ENCODE assay signal across 8 cellular contexts in genomic region chr3:50272911-50273688, GRCh38. TPM values are rescaled to one million over a fixed set of nuclear protein-coding genes. Genes with fewer than 3 reads are reported as not detected.
A peak's percentile ranks its signal among the peaks of the same experiment; 100 is the strongest.
DNase-seq lines count a peak whose midpoint lies in the region; ATAC-seq and TF ChIP-seq lines count a peak whose summit lies in the region.

No MANE protein-coding gene starts in this region.

- peak overlapping the region; percentile 73 for H3K27ac ChIP-seq in 22Rv1

- H3K36me3 Mint-ChIP-seq in activated CD4-positive, alpha-beta T cell treated with anti-CD3 and anti-CD28 coated beads for 36 hours (ENCODE audit: low read depth) = no peaks in the 10 kb centered on the region

- peaks cover 37% of the 10 kb centered on the region for H3K27me3 Mint-ChIP-seq in activated CD4-positive, alpha-beta T cell treated with anti-CD3 and anti-CD28 coated beads for 36 hours

- DNase-seq in NCI-H226 = peak; percentile 18
- peak; percentile 96 for DNase-seq in activated CD4-positive, alpha-beta T cell treated with anti-CD3 and anti-CD28 coated beads for 36 hours
- DNase-seq in choroid plexus epithelial cell (ENCODE audit: low read depth) = peak; percentile 72
- peak; percentile 93 for DNase-seq in left kidney (ENCODE audit: low read depth, low spot score)
- DNase-seq in stimulated activated CD4-positive, alpha-beta T cell treated with anti-CD3 and anti-CD28 coated beads, Interleukin-1b, Interleukin-23, amount 100 ng/mL, for 48 hours = peak; percentile 89

- peaks cover 25% of the 10 kb centered on the region for H3K4me1 Mint-ChIP-seq in activated CD4-positive, alpha-beta T cell treated with anti-CD3 and anti-CD28 coated beads for 36 hours

- no peaks in the 10 kb centered on the region for H3K9me3 Mint-ChIP-seq in activated CD4-positive, alpha-beta T cell treated with anti-CD3 and anti-CD28 coated beads for 36 hours (ENCODE audit: low read depth)

- TF ChIP-seq CTCF in 22Rv1 (IDR thresholded peaks at IDR 0.05) = peak; percentile 95
- TF ChIP-seq CTCF in choroid plexus epithelial cell (conservative IDR thresholded peaks at IDR 0.05; ENCODE audit: low read depth, low read length) = peak; percentile 95

- POLR2A ChIA-PET in activated CD4-positive, alpha-beta T cell treated with anti-CD3 and anti-CD28 coated beads for 36 hours (lab: Charles Lee) = no interaction called here

- H3K4me3 ChIP-seq in choroid plexus epithelial cell (ENCODE audit: low read depth, low read length) = peak overlapping the region; percentile 38

- CTCF ChIA-PET in activated CD4-positive, alpha-beta T cell treated with anti-CD3 and anti-CD28 coated beads for 36 hours (lab: Charles Lee) = interaction anchor here (0.7 to 3.1 kb wide), 9 partner anchors 22 to 82 kb away, joined by 3 to 21 read pairs (median 3); partner anchors contain the start of gene GNAT1

- ATAC-seq in GM18505 (IDR thresholded peaks at IDR 0.05; ENCODE audit: unreplicated experiment) (peak; percentile 70), HG03045 (IDR thresholded peaks at IDR 0.05; ENCODE audit: unreplicated experiment) (peak; percentile 54)
- ATAC-seq in activated CD4-positive, alpha-beta T cell treated with anti-CD3 and anti-CD28 coated beads for 36 hours = peak; percentile 87

- peak overlapping the region; percentile 58 for H3K27ac Mint-ChIP-seq in activated CD4-positive, alpha-beta T cell treated with anti-CD3 and anti-CD28 coated beads for 36 hours

- intact Hi-C loops in activated CD4-positive, alpha-beta T cell treated with anti-CD3 and anti-CD28 coated beads for 36 hours (cut with DNase I, micrococcal nuclease) = loop anchor here (1.0 to 10.0 kb wide), 9 partner anchors 13 to 152 kb away; partner anchors contain the start of genes HYAL2 (in 1 of the 2) and TUSC2 (in 1 of the 2)

- no peak for TF ChIP-seq POLR2A in GM18505 (IDR thresholded peaks at IDR 0.05; ENCODE audit: borderline replicate concordance, extremely low read depth, insufficient read depth, insufficient read length)

- H3K4me3 Mint-ChIP-seq in activated CD4-positive, alpha-beta T cell treated with anti-CD3 and anti-CD28 coated beads for 36 hours = peak overlapping the region; percentile 68

RNA-seq across cellular contexts. Expression of gene SEMA3B, which starts 4.2 kb away (rescaled TPM):
- total RNA-seq in activated CD4-positive, alpha-beta T cell treated with anti-CD3 and anti-CD28 coated beads for 36 hours = 1 to 10 TPM; 1.6 to 2.1 TPM

RNA-seq across cellular contexts. Expression of gene LSMEM2, which starts 5.8 kb away (rescaled TPM):
- total RNA-seq in activated CD4-positive, alpha-beta T cell treated with anti-CD3 and anti-CD28 coated beads for 36 hours = not detected

RNA-seq across cellular contexts. Expression of gene IFRD2, which starts 19.1 kb away (rescaled TPM):
- 100 to 1,000 TPM; 100 to 125 TPM for total RNA-seq in activated CD4-positive, alpha-beta T cell treated with anti-CD3 and anti-CD28 coated beads for 36 hours

RNA-seq across cellular contexts. Expression of gene HYAL3, which starts 26.1 kb away (rescaled TPM):
- 1 to 10 TPM; 4.5 to 5.4 TPM for total RNA-seq in activated CD4-positive, alpha-beta T cell treated with anti-CD3 and anti-CD28 coated beads for 36 hours

RNA-seq across cellular contexts. Expression of gene NAA80, which starts 26.1 kb away (rescaled TPM):
- 10 to 100 TPM; 17.6 to 18.7 TPM for total RNA-seq in activated CD4-positive, alpha-beta T cell treated with anti-CD3 and anti-CD28 coated beads for 36 hours

Comparison
In these comparisons a context has a peak if more than half of its experiments do, and no peak if none do; other contexts are left out.
1. Peak in every context shown above with its lines: DNase-seq, ATAC-seq, H3K4me3 ChIP-seq and H3K27ac ChIP-seq.
2. DNase-seq: peak in every context shown above with its lines; median percentile 96 in activated CD4-positive, alpha-beta T cell treated with anti-CD3 and anti-CD28 coated beads for 36 hours; 93 in left kidney; 89 in stimulated activated CD4-positive, alpha-beta T cell treated with anti-CD3 and anti-CD28 coated beads, Interleukin-1b, Interleukin-23, amount 100 ng/mL, for 48 hours; 72 in choroid plexus epithelial cell; 18 in NCI-H226.